Comparison of ENCODE assay signal across 1 cellular context in the genomic region with DNA sequence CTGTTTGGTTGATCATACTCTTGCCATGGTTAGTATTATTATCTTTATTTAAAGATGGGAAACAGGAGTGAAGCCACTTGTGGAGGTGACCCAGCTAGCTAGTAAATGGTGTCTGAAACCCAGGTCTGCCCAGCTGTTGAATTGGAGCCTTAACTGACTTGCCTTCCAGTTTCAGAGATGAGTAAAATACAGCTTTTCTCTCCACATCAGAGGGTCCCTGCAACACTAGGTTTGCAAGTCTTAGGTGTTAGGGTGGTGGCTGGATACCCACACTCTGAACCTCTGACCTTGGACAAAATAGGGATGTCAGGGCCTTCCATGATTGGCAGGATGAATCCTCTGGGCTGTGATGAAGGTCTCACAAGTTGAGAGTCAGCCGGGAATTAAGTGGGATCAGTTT.
TF ChIP-seq lines count a peak whose summit lies in the region.

No MANE protein-coding gene starts in this region.

TF ChIP-seq in GM12878, 131 proteins besides CTCF, POLR2A, EP300 and RAD21:
- TF ChIP-seq JUNB (IDR thresholded peaks at IDR 0.05) (peak; percentile 38; the same call in 1 of the 2 replicates), TCF7 (IDR thresholded peaks at IDR 0.05; ENCODE audit: borderline replicate concordance) (peak; percentile 90), RCOR1 (conservative IDR thresholded peaks at IDR 0.05; ENCODE audit: low read depth, low read length) (no peak), TCF3 (IDR thresholded peaks at IDR 0.05; ENCODE audit: borderline replicate concordance, insufficient read depth, low read depth, low read length) (peak; percentile 64; the same call in 1 of the 2 replicates), YY1 (IDR thresholded peaks at IDR 0.05; ENCODE audit: low read depth, low read length) (0 out of 2 replicates have a peak, but pooled peaks have one; percentile 39), NFIC (IDR thresholded peaks at IDR 0.05; ENCODE audit: low read depth, low read length) (0 out of 2 replicates have a peak, but pooled peaks have one; percentile 7), RUNX3 (IDR thresholded peaks at IDR 0.05; ENCODE audit: low read length) (peak; percentile 67), EED (IDR thresholded peaks at IDR 0.05; ENCODE audit: low read depth) (peak; percentile 50; the same call in 1 of the 2 replicates), CHD2 (IDR thresholded peaks at IDR 0.05; ENCODE audit: borderline replicate concordance, low read depth, low read length) (no peak), TCF12 (IDR thresholded peaks at IDR 0.05; ENCODE audit: low read depth, low read length) (peak; percentile 69; the same call in 1 of the 2 replicates), BACH1 (IDR thresholded peaks at IDR 0.05; ENCODE audit: borderline replicate concordance) (no peak), NR2F1 (conservative IDR thresholded peaks at IDR 0.05) (peak; percentile 50; the same call in 1 of the 2 replicates)
- TF ChIP-seq, protein P1, sequence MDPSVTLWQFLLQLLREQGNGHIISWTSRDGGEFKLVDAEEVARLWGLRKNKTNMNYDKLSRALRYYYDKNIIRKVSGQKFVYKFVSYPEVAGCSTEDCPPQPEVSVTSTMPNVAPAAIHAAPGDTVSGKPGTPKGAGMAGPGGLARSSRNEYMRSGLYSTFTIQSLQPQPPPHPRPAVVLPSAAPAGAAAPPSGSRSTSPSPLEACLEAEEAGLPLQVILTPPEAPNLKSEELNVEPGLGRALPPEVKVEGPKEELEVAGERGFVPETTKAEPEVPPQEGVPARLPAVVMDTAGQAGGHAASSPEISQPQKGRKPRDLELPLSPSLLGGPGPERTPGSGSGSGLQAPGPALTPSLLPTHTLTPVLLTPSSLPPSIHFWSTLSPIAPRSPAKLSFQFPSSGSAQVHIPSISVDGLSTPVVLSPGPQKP (IDR thresholded peaks at IDR 0.05; ENCODE audit: low read depth, low read length): no peak
